Comparison of ENCODE assay signal across 9 cellular contexts in the genomic region with DNA sequence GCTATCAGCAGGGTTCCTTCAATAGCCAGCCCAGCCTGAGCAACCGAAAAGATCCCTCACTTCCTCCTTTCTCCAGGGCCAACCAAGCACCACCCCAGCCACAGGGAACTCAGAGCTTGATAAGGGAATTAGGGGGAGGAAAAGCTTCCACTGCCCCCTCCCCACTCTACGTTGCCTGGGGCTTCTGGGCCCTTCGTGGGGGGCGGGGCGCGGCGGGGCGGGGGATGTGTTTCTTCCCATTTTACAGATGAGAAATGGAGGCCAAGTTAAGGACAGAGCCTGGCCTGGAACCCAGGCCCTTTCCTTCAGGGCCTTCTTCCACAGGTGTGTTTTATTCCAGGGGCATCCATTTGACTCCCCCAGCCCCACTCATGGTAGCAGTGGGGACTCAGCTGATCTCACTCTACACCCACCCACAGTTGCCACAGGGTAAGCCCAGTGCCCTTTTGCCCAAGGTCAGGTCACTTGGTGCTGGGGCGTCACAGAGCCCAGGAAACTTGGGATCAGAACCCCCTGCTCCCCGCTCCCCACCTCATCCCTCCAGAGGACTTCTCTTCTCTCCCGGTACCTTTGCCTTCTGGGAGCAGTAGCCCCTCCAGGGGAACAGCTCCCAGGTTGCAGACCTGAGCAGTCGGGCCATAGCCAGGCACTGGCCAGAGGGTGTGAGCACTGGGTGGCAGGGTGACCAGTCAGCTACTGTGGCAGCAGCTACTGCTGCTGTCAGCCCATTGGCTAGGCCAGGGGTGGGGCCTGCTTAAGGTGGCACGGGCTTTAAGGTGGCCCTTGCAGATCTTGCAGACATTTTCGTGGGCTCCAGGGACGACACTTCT. TPM values are rescaled to one million over a fixed set of nuclear protein-coding genes. Genes with fewer than 3 reads are reported as not detected.
A peak's percentile ranks its signal among the peaks of the same experiment; 100 is the strongest.
DNase-seq lines count a peak whose midpoint lies in the region; ATAC-seq and TF ChIP-seq lines count a peak whose summit lies in the region.
"Had no signal": no experiment of that assay in that cellular context is flagged by ENCODE, and none has a peak within 500 bp of the region (broad histone marks: within the 10 kb centered on the region; RNA-seq: fewer than 3 reads in every experiment).

A gene (minus strand): TSS at position 700 of the 830 bp plus-strand sequence. CDS start 60 bp downstream, at position 640.

- H3K36me3 ChIP-seq in MG63: no peaks in the 10 kb centered on the region
- H3K36me3 ChIP-seq in prostate gland: no peaks in the 10 kb centered on the region

- H3K4me3 ChIP-seq in MG63 (no peak within 1 kb of the TSS), astrocyte of the spinal cord (ENCODE audit: low read depth, low read length) (peak within 1 kb of the TSS; percentile 42), prostate gland (peak within 1 kb of the TSS; percentile 36 to 48)

- peak; percentile 75 for DNase-seq in EH (ENCODE audit: low read depth)
- DNase-seq in MG63: peak; percentile 31
- peak; percentile 56 for DNase-seq in astrocyte of the spinal cord (ENCODE audit: low read depth, low spot score)
- DNase-seq in hepatic stellate cell (ENCODE audit: low spot score): peak; percentile 82
- DNase-seq in prostate gland (ENCODE audit: low spot score): peak; percentile 80
- DNase-seq in NCI-H187 (lab: John Stamatoyannopoulos, UW): no peak

- no peak for ATAC-seq in HG02588 (IDR thresholded peaks at IDR 0.05; ENCODE audit: unreplicated experiment)
- ATAC-seq in GM21528 (IDR thresholded peaks at IDR 0.05; ENCODE audit: low FRiP score, unreplicated experiment): no peak

- 41% methylated on average over 15 of the region's 15 CpGs for WGBS in prostate gland

- peak; percentile 23 for TF ChIP-seq POLR2A in prostate gland (IDR thresholded peaks at IDR 0.05)

- peak within 1 kb of the TSS; percentile 51 to 60 for H3K27ac ChIP-seq in prostate gland
- H3K27ac ChIP-seq: KMS-11 had no signal

- H3K27me3 ChIP-seq in MG63: no peaks in the 10 kb centered on the region
- no peaks in the 10 kb centered on the region for H3K27me3 ChIP-seq in prostate gland (replicated peaks; ENCODE audit: insufficient read depth)

- H3K4me1 ChIP-seq in prostate gland (replicated peaks): no peaks in the 10 kb centered on the region

- H3K9me3 ChIP-seq in MG63 (no peaks in the 10 kb centered on the region), prostate gland (no peaks in the 10 kb centered on the region)

- in situ Hi-C loops in astrocyte of the spinal cord (cut with HindIII; ENCODE audit: low sequenced_read_pairs): no loop called here

- no peak for TF ChIP-seq CTCF in astrocyte of the spinal cord (IDR thresholded peaks at IDR 0.05; ENCODE audit: low read depth, low read length)
- no peak for TF ChIP-seq CTCF in prostate gland (IDR thresholded peaks at IDR 0.05)

- intact Hi-C loops in prostate gland (cut with DNase I): loop anchor here (10.0 kb wide), 2 partner anchors 301 to 411 kb away; a partner anchor contains a TSS

RNA-seq across cellular contexts. Expression of the gene that starts here (rescaled TPM):
- total RNA-seq in MG63 (2014; rRNA removed; shearing (Covaris generic); ENCODE audit: low replicate concordance): not detected in 2 replicates
- total RNA-seq in prostate gland: 10 to 100 TPM; 26.6 to 55.3 TPM

Comparison
In these comparisons a context has a peak if more than half of its experiments do, and no peak if none do; other contexts are left out.
1. RNA of the gene that starts here (total RNA-seq): 26.6 to 55.3 TPM in prostate gland; not detected in MG63; every median in the first group is over 10 times any median in the second.
2. Peak in DNase-seq in MG63; RNA of the gene not detected or under 1 TPM.
3. DNase-seq: peak in EH (single experiment), astrocyte of the spinal cord (single experiment), hepatic stellate cell (single experiment) and prostate gland (single experiment); none in NCI-H187 (0 of 2).